Comparison of ENCODE assay signal across 1 cellular context in the genomic region with DNA sequence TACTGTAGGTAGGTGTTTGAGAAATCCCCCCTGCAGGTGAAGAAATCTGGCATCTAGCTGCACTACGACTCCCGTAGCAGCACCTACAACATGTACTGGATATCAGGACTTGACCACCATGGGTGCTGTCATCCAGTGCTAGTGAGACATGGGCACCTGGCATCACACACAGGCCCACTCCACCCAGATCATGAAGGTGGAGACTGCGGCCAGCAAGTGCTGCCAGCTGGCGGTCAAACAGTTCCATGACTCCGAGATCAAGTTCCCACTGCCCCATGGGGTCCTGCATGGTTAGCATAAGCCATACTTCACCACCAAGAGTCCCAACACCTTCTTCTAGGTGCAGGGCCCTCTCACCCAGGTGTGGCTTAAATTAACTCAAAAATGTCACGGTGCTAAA.
TF ChIP-seq lines count a peak whose summit lies in the region.

No MANE protein-coding gene starts in this region.

TF ChIP-seq in GM23338, 12 proteins besides CTCF, POLR2A, EP300 and RAD21 (continued from another document):
- no peak for TF ChIP-seq CREB1 (CRISPR knock-in tag; IDR thresholded peaks at IDR 0.05; ENCODE audit: low read depth)
